13 cellular contexts compared by ENCODE assay signal in genomic region chr1:147292635-147293251, GRCh38. TPM values are rescaled to one million over a fixed set of nuclear protein-coding genes. Genes with fewer than 3 reads are reported as not detected.
DNase-seq lines count a peak whose midpoint lies in the region; ATAC-seq and TF ChIP-seq lines count a peak whose summit lies in the region.
"Had no signal": no experiment of that assay in that cellular context is flagged by ENCODE, and none has a peak within 500 bp of the region (broad histone marks: within the 10 kb centered on the region; RNA-seq: fewer than 3 reads in every experiment).

No MANE protein-coding gene starts in this region.

- no peak overlapping the region for H3K4me3 Mint-ChIP-seq in activated T-cell treated with anti-CD3 and anti-CD28 coated beads, Interleukin-2, amount 50 U/mL, for 4 hours
- H3K4me3 Mint-ChIP-seq: CD4-positive, alpha-beta T cell; H9; natural killer cell treated with Interleukin-12 subunit alpha and Interleukin-12 subunit beta and Interleukin-15 and Interleukin-18, amount 100 ng/mL, for 72 hours had no signal

- peak; percentile 45 to 59 for ATAC-seq in activated T-cell treated with anti-CD3 and anti-CD28 coated beads, Interleukin-2, amount 50 U/mL, for 4 hours
- no peak for ATAC-seq in HG02759 (IDR thresholded peaks at IDR 0.05; ENCODE audit: unreplicated experiment)

- peaks cover 90% of the 10 kb centered on the region for H3K36me3 Mint-ChIP-seq in activated T-cell treated with anti-CD3 and anti-CD28 coated beads, Interleukin-2, amount 50 U/mL, for 4 hours (ENCODE audit: insufficient read depth)

- no peak overlapping the region for H3K4me3 ChIP-seq in epithelial cell of proximal tubule (ENCODE audit: low read depth, low read length)
- H3K4me3 ChIP-seq: uterus had no signal

- TF ChIP-seq CTCF in epithelial cell of proximal tubule (conservative IDR thresholded peaks at IDR 0.05; ENCODE audit: low read depth, low read length): no peak

- no peak for DNase-seq in activated T-cell treated with anti-CD3 and anti-CD28 coated beads, Interleukin-2, amount 50 U/mL, for 4 hours
- DNase-seq in activated T-cell treated with anti-CD3 and anti-CD28 coated beads, Interleukin-2, amount 50 U/mL, for 1 hour: no peak
- DNase-seq in NCI-H226 (peak; percentile 92), epithelial cell of proximal tubule (ENCODE audit: low read depth) (peak; percentile 59), stromal cell of bone marrow (ENCODE audit: low read depth) (peak; percentile 98), NCI-H128 (lab: John Stamatoyannopoulos, UW; ENCODE audit: unreplicated experiment) (no peak), OCI-M1 (lab: John Stamatoyannopoulos, UW) (no peak)
- DNase-seq: activated effector memory CD4-positive, alpha-beta T cell treated with Interleukin-2 at 50 U/mL for 16 hours; CD4-positive, alpha-beta T cell; H9 had no signal

- peaks cover 4% of the 10 kb centered on the region for H3K9me3 Mint-ChIP-seq in activated T-cell treated with anti-CD3 and anti-CD28 coated beads, Interleukin-2, amount 50 U/mL, for 4 hours
- H3K9me3 Mint-ChIP-seq: CD4-positive, alpha-beta T cell; natural killer cell treated with Interleukin-12 subunit alpha and Interleukin-12 subunit beta and Interleukin-15 and Interleukin-18, amount 100 ng/mL, for 72 hours had no signal

- peaks cover 4% of the 10 kb centered on the region for H3K4me1 Mint-ChIP-seq in activated T-cell treated with anti-CD3 and anti-CD28 coated beads, Interleukin-2, amount 50 U/mL, for 4 hours (ENCODE audit: low read depth)
- H3K4me1 Mint-ChIP-seq: H9 had no signal

- no peaks in the 10 kb centered on the region for H3K27me3 Mint-ChIP-seq in activated T-cell treated with anti-CD3 and anti-CD28 coated beads, Interleukin-2, amount 50 U/mL, for 4 hours (ENCODE audit: low read depth)
- H3K27me3 Mint-ChIP-seq: CD4-positive, alpha-beta T cell; natural killer cell treated with Interleukin-12 subunit alpha and Interleukin-12 subunit beta and Interleukin-15 and Interleukin-18, amount 100 ng/mL, for 72 hours had no signal

RNA-seq across cellular contexts. Expression of gene CHD1L, which starts 50.3 kb away (rescaled TPM):
- total RNA-seq in activated T-cell treated with anti-CD3 and anti-CD28 coated beads, Interleukin-2, amount 50 U/mL, for 4 hours: 10 to 100 TPM; 45.4 to 55.1 (median 48.4) TPM
- 28.0 and 34.7 TPM in 2 replicates for total RNA-seq in epithelial cell of proximal tubule

Comparison
In these comparisons a context has a peak if more than half of its experiments do, and no peak if none do; other contexts are left out.
1. DNase-seq: peak in NCI-H226 (single experiment), epithelial cell of proximal tubule (single experiment) and stromal cell of bone marrow (single experiment); none in activated T-cell treated with anti-CD3 and anti-CD28 coated beads, Interleukin-2, amount 50 U/mL, for 4 hours (single experiment), activated T-cell treated with anti-CD3 and anti-CD28 coated beads, Interleukin-2, amount 50 U/mL, for 1 hour (single experiment), NCI-H128 (single experiment) and OCI-M1 (single experiment).